In the genomic region with DNA sequence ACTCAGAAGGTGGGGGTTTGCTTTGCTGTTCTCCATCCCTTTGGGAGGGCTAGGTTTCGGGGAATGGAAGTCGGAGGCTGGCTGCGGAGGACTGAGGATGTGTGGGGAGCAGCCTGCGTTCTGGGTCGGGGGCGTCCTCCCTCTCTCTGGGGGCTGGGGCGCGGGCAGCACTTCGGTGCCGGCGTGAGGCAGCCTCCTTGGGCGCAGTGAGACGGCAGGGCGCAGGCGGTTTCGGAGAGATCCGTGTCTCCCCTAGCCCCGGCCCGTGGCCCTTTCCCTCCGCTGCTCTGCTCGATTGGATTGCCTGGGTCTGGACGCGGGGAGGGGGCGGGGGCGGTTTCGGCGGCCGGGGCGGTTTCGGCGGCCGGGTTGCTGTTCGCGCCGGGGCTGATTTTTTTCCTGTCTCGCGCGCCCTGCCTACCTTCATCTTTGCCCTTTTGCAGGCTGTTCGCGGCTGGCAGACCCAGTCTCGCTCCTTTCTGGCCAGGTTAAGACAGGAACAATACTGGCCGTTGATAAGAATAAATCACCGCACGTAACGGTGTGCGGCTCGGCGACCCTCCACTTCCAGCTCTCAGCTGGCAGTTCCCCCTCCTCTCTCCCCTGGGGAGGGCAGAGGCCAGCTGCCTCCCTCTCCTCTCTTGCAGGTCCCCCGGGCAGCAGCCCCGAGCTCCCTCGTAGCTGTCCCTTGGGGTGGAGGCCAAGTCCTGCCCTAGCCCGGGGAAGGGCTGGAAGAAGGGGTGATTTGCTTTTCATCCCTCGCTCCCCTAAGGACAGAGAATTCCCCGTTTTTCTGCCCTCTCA, we compare ENCODE assay signal across 8 cellular contexts. TPM values are rescaled to one million over a fixed set of nuclear protein-coding genes. Genes with fewer than 3 reads are reported as not detected.
DNase-seq lines count a peak whose midpoint lies in the region; ATAC-seq and TF ChIP-seq lines count a peak whose summit lies in the region.

No MANE protein-coding gene starts in this region.

- H3K4me1 ChIP-seq in breast epithelium: no peaks in the 10 kb centered on the region

- no peaks in the 10 kb centered on the region; the same call in 1 of the 2 replicates for H3K9me3 ChIP-seq in AG04450 (ENCODE audit: control insufficient read depth, insufficient read depth, low read length)
- H3K9me3 ChIP-seq in breast epithelium: peaks cover 0 to 7% of the 10 kb centered on the region in 2 donors

- peaks cover 40% of the 10 kb centered on the region for H3K4me1 Mint-ChIP-seq in HFFc6 (ENCODE audit: low read depth)

- H3K27ac Mint-ChIP-seq in HFFc6: peak overlapping the region; percentile 84

- peak overlapping the region; percentile 98 for H3K4me3 Mint-ChIP-seq in HFFc6

- H3K27me3 Mint-ChIP-seq in HFFc6 (ENCODE audit: insufficient read depth): peaks cover 7% of the 10 kb centered on the region

- H3K4me3 ChIP-seq in AG04450 (ENCODE audit: low read depth, low read length) (peak overlapping the region; percentile 86), breast epithelium (peak overlapping the region; percentile 85 to 95 (median 85))

- intact Hi-C loops in breast epithelium (cut with DNase I; ENCODE audit: low total_unique reads): no loop called here

- POLR2A ChIA-PET in AG04450 (lab: Yijun Ruan, JAX): interaction anchor here (0.6 to 2.3 kb wide), 3 partner anchors 65 to 85 kb away, joined by 3 to 9 read pairs (median 5); no protein-coding TSS in a partner anchor

- TF ChIP-seq CTCF in AG04450 (IDR thresholded peaks at IDR 0.05; ENCODE audit: low read depth, low read length) (no peak), HFFc6 (IDR thresholded peaks at IDR 0.05) (no peak), breast epithelium (IDR thresholded peaks at IDR 0.05) (no peak)

- peaks cover 5% of the 10 kb centered on the region for H3K9me3 Mint-ChIP-seq in HFFc6

- TF ChIP-seq POLR2A in breast epithelium (IDR thresholded peaks at IDR 0.05): no peak

- H3K27ac ChIP-seq in AG04450 (ENCODE audit: low read depth, low read length) (no peak overlapping the region), breast epithelium (peak overlapping the region; percentile 88 to 91), temporal lobe (ENCODE audit: low read depth, low read length) (peak overlapping the region; percentile 74)

- CTCF ChIA-PET in AG04450 (lab: Charles Lee): interaction anchor here (0.6 to 5.9 kb wide), 6 partner anchors 12 to 625 kb away, joined by 3 to 61 read pairs (median 14); no protein-coding TSS in a partner anchor

- H3K36me3 Mint-ChIP-seq in HFFc6 (ENCODE audit: low read depth): 0 out of 2 replicates have a peak, but pooled peaks cover 7% of the 10 kb centered on the region

- no peak for ATAC-seq in GM21360 (IDR thresholded peaks at IDR 0.05; ENCODE audit: unreplicated experiment)
- ATAC-seq in GM18498 (IDR thresholded peaks at IDR 0.05; ENCODE audit: unreplicated experiment): no peak

- DNase-seq in AG04450 (ENCODE audit: low read depth, low spot score): no peak
- DNase-seq in HFFc6: no peak
- no peak for DNase-seq in breast epithelium (ENCODE audit: low spot score in 2 of 2)
- DNase-seq in left kidney (ENCODE audit: low read depth, low spot score): peak; percentile 81
- DNase-seq in mucosa of gallbladder (ENCODE audit: low spot score): no peak

- H3K27me3 ChIP-seq in AG04450 (ENCODE audit: control insufficient read depth, insufficient read depth, low read length) (no peaks in the 10 kb centered on the region), breast epithelium (no peaks in the 10 kb centered on the region)

- no peaks in the 10 kb centered on the region for H3K36me3 ChIP-seq in breast epithelium

RNA-seq across cellular contexts. Expression of a gene that starts 1.6 kb away (rescaled TPM):
- 24.2 and 26.5 TPM in 2 replicates for polyA plus RNA-seq in AG04450 (2011; rRNA removed)
- 65.4 and 67.3 TPM in 2 replicates for polyA minus RNA-seq in AG04450 (2011; rRNA and poly(A)+ RNA removed)
- 10 to 100 TPM; 29.4 to 34.7 (median 32.7) TPM for total RNA-seq in HFFc6 (2021; fragmentation: NEBNext Ultra II Directional; extraction: Animal tissue kit (Norgen Biotek cat#: 25700))
- total RNA-seq in breast epithelium: 100 to 1,000 TPM in 1 of 3 donors, 10 to 100 TPM in 2; 42.3 to 179 (median 61.6) TPM
- 54.8 TPM for total RNA-seq in temporal lobe
- 38.1 TPM for total RNA-seq in mucosa of gallbladder
